In the genomic region with DNA sequence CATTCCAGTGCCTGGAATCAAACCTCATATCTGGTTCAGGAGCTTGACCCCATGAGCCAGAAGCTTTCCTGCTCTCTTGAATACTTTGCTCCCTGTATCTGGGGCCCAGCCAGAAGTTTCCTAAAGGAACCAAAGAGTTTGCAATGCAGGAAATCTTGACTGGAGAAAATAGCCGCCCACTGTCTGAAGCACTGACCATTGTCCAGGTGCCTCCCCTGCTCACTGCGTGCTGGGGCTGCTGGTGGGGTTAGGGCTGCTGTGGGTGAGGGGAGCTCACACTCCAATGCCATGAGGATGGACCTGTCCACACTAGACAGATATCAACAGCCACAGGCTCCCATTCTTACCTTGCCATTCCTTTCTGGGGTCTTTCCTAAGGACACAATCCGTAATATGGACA, we compare ENCODE assay signal across 18 cellular contexts.
DNase-seq lines count a peak whose midpoint lies in the region; ATAC-seq, FAIRE-seq and TF ChIP-seq lines count a peak whose summit lies in the region.
"Had no signal": no experiment of that assay in that cellular context is flagged by ENCODE, and none has a peak within 500 bp of the region (broad histone marks: within the 10 kb centered on the region; RNA-seq: fewer than 3 reads in every experiment).

No MANE protein-coding gene starts in this region.

- H4K8ac ChIP-seq in neuronal stem cell (ENCODE audit: low read depth, low read length) = no peak overlapping the region

- no peak overlapping the region for H3K4me2 ChIP-seq in HepG2 (ENCODE audit: low read depth, low read length)
- H3K4me2 ChIP-seq in neuronal stem cell (ENCODE audit: insufficient read depth, low read length, poor library complexity, severe bottlenecking) = no peak overlapping the region
- H3K4me2 ChIP-seq: KMS-11 had no signal

- H3K36me3 Mint-ChIP-seq in chondrocyte (ENCODE audit: low read depth) = peaks cover 5% of the 10 kb centered on the region
- H3K36me3 Mint-ChIP-seq: CD4-positive, alpha-beta memory T cell had no signal

- H3K4me1 Mint-ChIP-seq in chondrocyte (ENCODE audit: low read depth) = peaks cover 8% of the 10 kb centered on the region
- H3K4me1 Mint-ChIP-seq: CD4-positive, alpha-beta memory T cell had no signal

- H3K18ac ChIP-seq in neuronal stem cell (ENCODE audit: low read length) = peak overlapping the region; percentile 79

- H3K27me3 ChIP-seq in right lobe of liver (no peaks in the 10 kb centered on the region), HepG2 (ENCODE audit: control insufficient read depth in 1 of 2, insufficient read depth in 2 of 2, low read length in 2 of 2) (peaks cover 0 to 26% of the 10 kb centered on the region in 2 experiments; a peak in 2 of 5 replicates), neuronal stem cell (ENCODE audit: control insufficient read depth in 3 of 3, insufficient read depth in 3 of 3, low read depth in 1 of 3, low read length in 3 of 3) (peaks cover 0 to 30% (median 0%) of the 10 kb centered on the region in 3 experiments)
- H3K27me3 ChIP-seq: BE2C, Peyer's patch had no signal

- no peak overlapping the region for H4K91ac ChIP-seq in neuronal stem cell (ENCODE audit: low read depth, low read length, poor library complexity)

- TF ChIP-seq EP300 in HepG2 (IDR thresholded peaks at IDR 0.05; ENCODE audit: low read depth in 2 of 2, low read length in 2 of 2) (no peak), HepG2 (CRISPR knock-in tag; IDR thresholded peaks at IDR 0.05; ENCODE audit: borderline replicate concordance) (no peak)

- DNase-seq in right lobe of liver = peak in 2 of 3 donors; percentile 17 to 37
- no peak for DNase-seq in HepG2 (ENCODE audit: low spot score)
- peak; percentile 42 for DNase-seq in chondrocyte (ENCODE audit: low spot score)
- DNase-seq in neuronal stem cell (ENCODE audit: low spot score) = no peak
- DNase-seq in AG08396 (ENCODE audit: low spot score) = no peak
- DNase-seq in effector CD8-positive, alpha-beta T cell (lab: John Stamatoyannopoulos, UW) = no peak
- DNase-seq: BE2C; CD4-positive, alpha-beta memory T cell; DND-41; GDM1; GOT3; NCI-H1092 treated with DMSO at 0.1 percent for 48 hours; NCI-H1694; SIG-M5 had no signal

- H4K20me1 ChIP-seq in HepG2 (ENCODE audit: insufficient read depth, low read length) = no peaks in the 10 kb centered on the region

- H3K4me3 ChIP-seq in right lobe of liver (no peak overlapping the region), HepG2 (replicated peaks in 1 of 3; ENCODE audit: insufficient read depth in 1 of 3, low read depth in 2 of 3, low read length in 3 of 3) (no peak overlapping the region), neuronal stem cell (ENCODE audit: low read length in 2 of 2) (no peak overlapping the region)
- H3K4me3 ChIP-seq: Peyer's patch had no signal

- no peak overlapping the region for H2BK120ac ChIP-seq in neuronal stem cell (ENCODE audit: low read depth, low read length)

- H3K9me3 ChIP-seq in right lobe of liver = no peaks in the 10 kb centered on the region
- H3K9me3 ChIP-seq in HepG2 (ENCODE audit: low read length) = no peaks in the 10 kb centered on the region
- H3K9me3 ChIP-seq in neuronal stem cell (replicated peaks in 1 of 2; ENCODE audit: control insufficient read depth in 2 of 2, insufficient read depth in 1 of 2, low read depth in 1 of 2, low read length in 2 of 2) = no peaks in the 10 kb centered on the region
- H3K9me3 ChIP-seq: BE2C had no signal

- H2AK5ac ChIP-seq in neuronal stem cell (ENCODE audit: low read depth, low read length) = no peak overlapping the region

- CTCF ChIA-PET in HepG2 (lab: Yijun Ruan, JAX; ENCODE audit: low intra/inter-chr PET ratio, low total read pairs) = no interaction called here

- POLR2A ChIA-PET in HepG2 (lab: Yijun Ruan, JAX) = no interaction called here

- H3K4me3 Mint-ChIP-seq in chondrocyte (ENCODE audit: unreplicated experiment) = no peak overlapping the region
- H3K4me3 Mint-ChIP-seq: CD4-positive, alpha-beta memory T cell had no signal

- H3K27ac Mint-ChIP-seq in chondrocyte (ENCODE audit: unreplicated experiment) = no peak overlapping the region
- H3K27ac Mint-ChIP-seq: CD4-positive, alpha-beta memory T cell had no signal

- TF ChIP-seq RAD21 in HepG2 (CRISPR knock-in tag; IDR thresholded peaks at IDR 0.05) = no peak

- TF ChIP-seq CTCF in right lobe of liver (IDR thresholded peaks at IDR 0.05) = no peak
- no peak for TF ChIP-seq CTCF in HepG2 (CRISPR knock-in tag; IDR thresholded peaks at IDR 0.05)
- no peak for TF ChIP-seq CTCF in chondrocyte (IDR thresholded peaks at IDR 0.05)

- H3K4ac ChIP-seq in neuronal stem cell (ENCODE audit: low read length) = no peak overlapping the region

- 87% methylated on average over 2 of the region's 3 CpGs for WGBS in right lobe of liver (ENCODE audit: insufficient coverage, low coverage, low lambda C conversion rate, missing lambda C conversion rate)
- 0% methylated on average over 1 of the region's 3 CpGs for WGBS in HepG2 (ENCODE audit: low lambda C conversion rate)
- WGBS in neuronal stem cell (ENCODE audit: extremely low coverage in 2 of 2, insufficient read length in 2 of 2, insufficient replicate concordance in 1 of 2), 2 donors = no CpG with 5 or more reads among the region's 3 CpGs

- no TSS peak for BruUV-seq in HepG2 (replicated peaks; lab: Mats Ljungman, UMichigan)

- no peak overlapping the region for H2BK5ac ChIP-seq in neuronal stem cell (ENCODE audit: low read length)

- no peak overlapping the region for H2BK15ac ChIP-seq in neuronal stem cell (ENCODE audit: low read length)

- H2AFZ ChIP-seq in HepG2 (ENCODE audit: low read length) (no peak overlapping the region), neuronal stem cell (ENCODE audit: low read length) (no peak overlapping the region)

- H3K23ac ChIP-seq in neuronal stem cell (ENCODE audit: low read depth, low read length, poor library complexity) = no peak overlapping the region

- no peak overlapping the region for H3K14ac ChIP-seq in neuronal stem cell (ENCODE audit: low read length)

- no peaks in the 10 kb centered on the region for H3K79me1 ChIP-seq in neuronal stem cell (ENCODE audit: low read depth, low read length)

- no peak for FAIRE-seq in HepG2 (lab: Jason Lieb, UNC)
- FAIRE-seq: GM12892 had no signal

- in situ Hi-C loops in HepG2 (cut with HindIII; ENCODE audit: extremely low pct_ligation_motif_present, low pct_unique_long_range_greater_than_20kb) = no loop called here

- H3K9ac ChIP-seq in HepG2 (ENCODE audit: insufficient read depth, low read depth, low read length) (no peak overlapping the region), neuronal stem cell (ENCODE audit: low read depth, low read length, poor library complexity) (no peak overlapping the region)
- H3K9ac ChIP-seq: KMS-11 had no signal

- no peaks in the 10 kb centered on the region for H3K79me2 ChIP-seq in HepG2 (ENCODE audit: insufficient read depth, low read length)

- intact Hi-C loops in right lobe of liver (cut with DNase I) = no loop called here
- intact Hi-C loops in HepG2 (cut with micrococcal nuclease; ENCODE audit: unreplicated experiment) = no loop called here

- ATAC-seq in right lobe of liver (no peak), HepG2 (no peak), HG02885 (IDR thresholded peaks at IDR 0.05; ENCODE audit: poor library complexity, unreplicated experiment) (no peak)

- no peaks in the 10 kb centered on the region for H3K36me3 ChIP-seq in right lobe of liver
- no peaks in the 10 kb centered on the region for H3K36me3 ChIP-seq in HepG2 (replicated peaks in 1 of 2; ENCODE audit: control insufficient read depth in 1 of 2, insufficient read depth in 2 of 2, low read length in 2 of 2)
- no peaks in the 10 kb centered on the region for H3K36me3 ChIP-seq in neuronal stem cell (replicated peaks in 1 of 2; ENCODE audit: control insufficient read depth in 2 of 2, insufficient read depth in 2 of 2, low read length in 2 of 2)
- H3K36me3 ChIP-seq: BE2C, Peyer's patch had no signal

- H3K27ac ChIP-seq in right lobe of liver = no peak overlapping the region
- H3K27ac ChIP-seq in HepG2 (ENCODE audit: extremely low read length, insufficient read depth, low read length) = no peak overlapping the region
- H3K27ac ChIP-seq in neuronal stem cell (replicated peaks; ENCODE audit: low read length) = no peak overlapping the region
- H3K27ac ChIP-seq: KMS-11, Peyer's patch had no signal

- H2BK12ac ChIP-seq in neuronal stem cell (ENCODE audit: low read length) = no peak overlapping the region

- no peak for TF ChIP-seq POLR2A in right lobe of liver (IDR thresholded peaks at IDR 0.05)
- TF ChIP-seq POLR2A in HepG2 (IDR thresholded peaks at IDR 0.05; ENCODE audit: insufficient read depth in 1 of 2, low read depth in 2 of 2, low read length in 2 of 2) = no peak

- peaks cover 7% of the 10 kb centered on the region for H3K9me3 Mint-ChIP-seq in chondrocyte (ENCODE audit: low read depth)

- H3K27me3 Mint-ChIP-seq in chondrocyte (ENCODE audit: low read depth) = peaks cover 25% of the 10 kb centered on the region

- H3K4me1 ChIP-seq in right lobe of liver = no peaks in the 10 kb centered on the region
- no peaks in the 10 kb centered on the region for H3K4me1 ChIP-seq in HepG2 (ENCODE audit: insufficient read depth, low read length)
- peaks cover 0 to 13% of the 10 kb centered on the region in 2 donors for H3K4me1 ChIP-seq in neuronal stem cell (ENCODE audit: control insufficient read depth in 2 of 2, insufficient read depth in 1 of 2, low read depth in 1 of 2, low read length in 2 of 2)
- H3K4me1 ChIP-seq: BE2C, Peyer's patch had no signal

TF ChIP-seq in HepG2, 621 proteins besides CTCF, POLR2A, EP300 and RAD21 (continues in another document):
- TF ChIP-seq, protein P1, sequence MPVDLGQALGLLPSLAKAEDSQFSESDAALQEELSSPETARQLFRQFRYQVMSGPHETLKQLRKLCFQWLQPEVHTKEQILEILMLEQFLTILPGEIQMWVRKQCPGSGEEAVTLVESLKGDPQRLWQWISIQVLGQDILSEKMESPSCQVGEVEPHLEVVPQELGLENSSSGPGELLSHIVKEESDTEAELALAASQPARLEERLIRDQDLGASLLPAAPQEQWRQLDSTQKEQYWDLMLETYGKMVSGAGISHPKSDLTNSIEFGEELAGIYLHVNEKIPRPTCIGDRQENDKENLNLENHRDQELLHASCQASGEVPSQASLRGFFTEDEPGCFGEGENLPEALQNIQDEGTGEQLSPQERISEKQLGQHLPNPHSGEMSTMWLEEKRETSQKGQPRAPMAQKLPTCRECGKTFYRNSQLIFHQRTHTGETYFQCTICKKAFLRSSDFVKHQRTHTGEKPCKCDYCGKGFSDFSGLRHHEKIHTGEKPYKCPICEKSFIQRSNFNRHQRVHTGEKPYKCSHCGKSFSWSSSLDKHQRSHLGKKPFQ (CRISPR knock-in tag; IDR thresholded peaks at IDR 0.05; ENCODE audit: insufficient replicate concordance) = no peak
- TF ChIP-seq RORA (CRISPR knock-in tag; IDR thresholded peaks at IDR 0.05) = no peak
- TF ChIP-seq DR1 (CRISPR knock-in tag; IDR thresholded peaks at IDR 0.05) = no peak
- no peak for TF ChIP-seq TCF7 (IDR thresholded peaks at IDR 0.05; ENCODE audit: low read depth)
- TF ChIP-seq ZNF30 (CRISPR knock-in tag; IDR thresholded peaks at IDR 0.05) = no peak
- TF ChIP-seq ZNF160 (CRISPR knock-in tag; IDR thresholded peaks at IDR 0.05) = no peak
- TF ChIP-seq HOXA7 (CRISPR knock-in tag; IDR thresholded peaks at IDR 0.05) = no peak

Comparison
In these comparisons a context has a peak if more than half of its experiments do, and no peak if none do; other contexts are left out.
1. DNase-seq: peak in right lobe of liver (2 of 3) and chondrocyte (single experiment); none in HepG2 (single experiment), neuronal stem cell (single experiment), AG08396 (single experiment) and effector CD8-positive, alpha-beta T cell (single experiment).